8 cellular contexts compared by ENCODE assay signal in the genomic region with DNA sequence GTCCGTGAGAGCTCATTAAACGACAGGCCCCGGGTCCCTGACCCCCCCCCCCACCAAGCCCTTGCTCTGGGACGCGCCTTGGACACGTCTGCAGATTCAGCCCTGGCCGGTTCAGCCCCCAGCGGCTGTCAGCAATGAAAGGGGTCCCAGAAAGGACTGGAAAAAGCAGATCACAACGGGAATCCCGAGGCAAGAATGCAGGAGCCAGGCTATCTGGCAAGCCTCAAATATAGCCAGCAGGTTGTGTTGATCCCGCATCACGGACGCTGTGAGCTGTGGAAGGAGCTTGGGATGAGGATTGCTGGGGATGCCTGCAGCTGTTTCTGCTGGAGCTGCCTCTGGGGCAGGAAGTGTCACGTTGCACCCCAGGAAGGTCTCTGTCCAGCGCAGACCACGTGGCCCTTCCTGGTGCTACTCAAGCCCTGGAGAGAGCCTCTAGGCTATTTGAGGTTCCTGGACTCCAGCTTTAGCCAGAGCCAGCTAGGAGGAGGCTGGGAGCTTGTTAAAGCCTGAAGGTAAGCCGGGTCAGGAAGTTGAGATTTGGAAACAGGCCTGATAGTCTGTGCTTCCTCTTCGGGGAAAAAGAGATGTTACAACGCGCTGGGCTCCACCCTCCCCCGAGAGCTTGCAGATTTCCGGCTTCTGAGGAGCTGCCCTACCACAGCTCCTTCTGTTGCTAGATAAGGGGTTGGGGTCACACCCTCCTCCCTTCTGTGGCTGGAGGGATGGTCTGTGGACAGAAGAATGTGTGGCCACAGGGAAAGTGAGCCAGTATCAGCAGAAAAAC. TPM values are rescaled to one million over a fixed set of nuclear protein-coding genes. Genes with fewer than 3 reads are reported as not detected.
DNase-seq lines count a peak whose midpoint lies in the region; ATAC-seq and TF ChIP-seq lines count a peak whose summit lies in the region.

No MANE protein-coding gene starts in this region.

- intact Hi-C loops in ascending aorta (cut with DNase I): no loop called here

- H3K9me3 ChIP-seq in ascending aorta: no peaks in the 10 kb centered on the region

- peaks cover 7% of the 10 kb centered on the region for H3K9me3 Mint-ChIP-seq in stimulated activated naive CD8-positive, alpha-beta T cell treated with anti-CD3 and anti-CD28 coated beads, Interleukin-15, Interleukin-2, amounts not matched to agents 100 ng/mL and 50 ng/mL, for 24 hours

- TF ChIP-seq CTCF in ascending aorta (IDR thresholded peaks at IDR 0.05): no peak

- peaks cover 21% of the 10 kb centered on the region for H3K4me1 Mint-ChIP-seq in stimulated activated naive CD8-positive, alpha-beta T cell treated with anti-CD3 and anti-CD28 coated beads, Interleukin-15, Interleukin-2, amounts not matched to agents 100 ng/mL and 50 ng/mL, for 24 hours (ENCODE audit: low read depth)

- H3K4me1 ChIP-seq in ascending aorta: peaks cover 3 to 9% of the 10 kb centered on the region in 2 donors

- H3K4me3 ChIP-seq in ascending aorta: peak overlapping the region in 1 of 2 donors; percentile 20

- ATAC-seq in left lobe of liver: peak; percentile 64
- ATAC-seq in GM18498 (IDR thresholded peaks at IDR 0.05; ENCODE audit: unreplicated experiment): no peak

- H3K4me3 Mint-ChIP-seq in stimulated activated naive CD8-positive, alpha-beta T cell treated with anti-CD3 and anti-CD28 coated beads, Interleukin-15, Interleukin-2, amounts not matched to agents 100 ng/mL and 50 ng/mL, for 24 hours: no peak overlapping the region

- no peaks in the 10 kb centered on the region for H3K36me3 Mint-ChIP-seq in stimulated activated naive CD8-positive, alpha-beta T cell treated with anti-CD3 and anti-CD28 coated beads, Interleukin-15, Interleukin-2, amounts not matched to agents 100 ng/mL and 50 ng/mL, for 24 hours (ENCODE audit: low read depth)

- H3K27ac ChIP-seq in ascending aorta: no peak overlapping the region

- no peaks in the 10 kb centered on the region for H3K27me3 ChIP-seq in ascending aorta

- H3K36me3 ChIP-seq in ascending aorta: no peaks in the 10 kb centered on the region

- no peaks in the 10 kb centered on the region for H3K27me3 Mint-ChIP-seq in stimulated activated naive CD8-positive, alpha-beta T cell treated with anti-CD3 and anti-CD28 coated beads, Interleukin-15, Interleukin-2, amounts not matched to agents 100 ng/mL and 50 ng/mL, for 24 hours

- peak; percentile 99 for DNase-seq in CMK (ENCODE audit: low read depth)
- DNase-seq in M059J (ENCODE audit: low read depth): peak; percentile 69
- DNase-seq in ascending aorta (ENCODE audit: low spot score in 2 of 2): peak; percentile 24 to 76
- DNase-seq in left lobe of liver (ENCODE audit: low spot score): peak; percentile 56
- DNase-seq in NCI-H345 (lab: John Stamatoyannopoulos, UW): no peak
- no peak for DNase-seq in COR-L47 (lab: John Stamatoyannopoulos, UW)

- peak overlapping the region; percentile 52 for H3K27ac Mint-ChIP-seq in stimulated activated naive CD8-positive, alpha-beta T cell treated with anti-CD3 and anti-CD28 coated beads, Interleukin-15, Interleukin-2, amounts not matched to agents 100 ng/mL and 50 ng/mL, for 24 hours

RNA-seq across cellular contexts. Expression of gene CSF2RA, which starts 19.3 kb away (rescaled TPM):
- not detected in 2 replicates for total RNA-seq in M059J (2014; rRNA removed; shearing (Covaris generic))
- total RNA-seq in ascending aorta: not detected
- 1.4 TPM for total RNA-seq in left lobe of liver

RNA-seq across cellular contexts. Expression of gene CRLF2, which starts 36.8 kb away (rescaled TPM):
- 0.10 TPM in 1 of 2 replicates, not detected in the other for total RNA-seq in M059J (2014; rRNA removed; shearing (Covaris generic))
- total RNA-seq in ascending aorta: 1.1 TPM
- total RNA-seq in left lobe of liver: not detected

Comparison
In these comparisons a context has a peak if more than half of its experiments do, and no peak if none do; other contexts are left out.
1. DNase-seq: peak in CMK (single experiment), M059J (single experiment), ascending aorta (2 of 2) and left lobe of liver (single experiment); none in NCI-H345 (single experiment) and COR-L47 (single experiment).